In genomic region chr5:88934401-88934800, GRCh38 we compare ENCODE assay signal across 1 cellular context.
TF ChIP-seq lines count a peak whose summit lies in the region.

No MANE protein-coding gene starts in this region.

TF ChIP-seq in K562, 482 proteins besides CTCF, POLR2A, EP300 and RAD21 (continued from another document):
- TF ChIP-seq NR2F6 (CRISPR knock-in tag; IDR thresholded peaks at IDR 0.05) (no peak), ZFP36 (IDR thresholded peaks at IDR 0.05; ENCODE audit: low read depth, low read length, partially characterized antibody) (no peak), MAZ (CRISPR knock-in tag; conservative IDR thresholded peaks at IDR 0.05 in 1 of 2, IDR thresholded peaks at IDR 0.05 in 1 of 2) (0 out of 4 replicates have a peak, but pooled peaks of 1 of the 2 experiments have one; percentile 22), STAG1 (CRISPR knock-in tag; IDR thresholded peaks at IDR 0.05; ENCODE audit: borderline replicate concordance) (no peak), CXXC5 (CRISPR knock-in tag; IDR thresholded peaks at IDR 0.05) (no peak), POU5F1 (IDR thresholded peaks at IDR 0.05; ENCODE audit: borderline replicate concordance, low read depth, low read length, partially characterized antibody) (no peak), NR4A1 (CRISPR knock-in tag; IDR thresholded peaks at IDR 0.05) (no peak), NR4A1 (tag; IDR thresholded peaks at IDR 0.05) (no peak), MYNN (IDR thresholded peaks at IDR 0.05) (no peak), MYNN (CRISPR knock-in tag; IDR thresholded peaks at IDR 0.05) (no peak), NFE2 (IDR thresholded peaks at IDR 0.05; ENCODE audit: low read depth) (no peak), NR1H2 (CRISPR knock-in tag; IDR thresholded peaks at IDR 0.05) (no peak), MXI1 (IDR thresholded peaks at IDR 0.05; ENCODE audit: low read depth, low read length) (no peak), ZNF347 (CRISPR knock-in tag; IDR thresholded peaks at IDR 0.05; ENCODE audit: low read depth) (no peak), TARDBP (IDR thresholded peaks at IDR 0.05) (no peak), AFF4 (CRISPR knock-in tag; IDR thresholded peaks at IDR 0.05) (no peak), CHD4 (IDR thresholded peaks at IDR 0.05; ENCODE audit: insufficient read depth, insufficient replicate concordance, low read depth, low read length, poor library complexity, severe bottlenecking) (no peak), TCF7 (IDR thresholded peaks at IDR 0.05; ENCODE audit: borderline replicate concordance) (no peak), NCOA4 (IDR thresholded peaks at IDR 0.05; ENCODE audit: partially characterized antibody) (no peak), POLR2AphosphoS2 (IDR thresholded peaks at IDR 0.05; ENCODE audit: low read length) (no peak), ARID1B (IDR thresholded peaks at IDR 0.05) (peak; percentile 68), ZNF253 (CRISPR knock-in tag; conservative IDR thresholded peaks at IDR 0.05) (no peak), ZKSCAN8 (CRISPR knock-in tag; IDR thresholded peaks at IDR 0.05) (no peak), STAT6 (CRISPR knock-in tag; IDR thresholded peaks at IDR 0.05) (no peak), ETV5 (CRISPR knock-in tag; IDR thresholded peaks at IDR 0.05; ENCODE audit: low read depth) (no peak), ZEB2 (IDR thresholded peaks at IDR 0.05) (no peak), GMEB1 (CRISPR knock-in tag; IDR thresholded peaks at IDR 0.05) (no peak), MTF1 (CRISPR knock-in tag; IDR thresholded peaks at IDR 0.05; ENCODE audit: borderline replicate concordance) (no peak), DEAF1 (CRISPR knock-in tag; IDR thresholded peaks at IDR 0.05) (no peak), IRF9 (tag; IDR thresholded peaks at IDR 0.05) (no peak), POLR2B (IDR thresholded peaks at IDR 0.05; ENCODE audit: low read depth, partially characterized antibody) (no peak), SMARCA4 (IDR thresholded peaks at IDR 0.05) (0 out of 2 replicates have a peak, but pooled peaks have one; percentile 27), CHD2 (IDR thresholded peaks at IDR 0.05; ENCODE audit: low read depth, low read length) (no peak), ZNF76 (CRISPR knock-in tag; IDR thresholded peaks at IDR 0.05; ENCODE audit: borderline replicate concordance) (no peak), HEY1 (CRISPR knock-in tag; IDR thresholded peaks at IDR 0.05; ENCODE audit: borderline replicate concordance) (no peak), ZNF316 (IDR thresholded peaks at IDR 0.05) (no peak)
- TF ChIP-seq, protein P1, sequence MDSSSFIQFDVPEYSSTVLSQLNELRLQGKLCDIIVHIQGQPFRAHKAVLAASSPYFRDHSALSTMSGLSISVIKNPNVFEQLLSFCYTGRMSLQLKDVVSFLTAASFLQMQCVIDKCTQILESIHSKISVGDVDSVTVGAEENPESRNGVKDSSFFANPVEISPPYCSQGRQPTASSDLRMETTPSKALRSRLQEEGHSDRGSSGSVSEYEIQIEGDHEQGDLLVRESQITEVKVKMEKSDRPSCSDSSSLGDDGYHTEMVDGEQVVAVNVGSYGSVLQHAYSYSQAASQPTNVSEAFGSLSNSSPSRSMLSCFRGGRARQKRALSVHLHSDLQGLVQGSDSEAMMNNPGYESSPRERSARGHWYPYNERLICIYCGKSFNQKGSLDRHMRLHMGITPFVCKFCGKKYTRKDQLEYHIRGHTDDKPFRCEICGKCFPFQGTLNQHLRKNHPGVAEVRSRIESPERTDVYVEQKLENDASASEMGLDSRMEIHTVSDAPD (CRISPR knock-in tag; IDR thresholded peaks at IDR 0.05), result no peak
TF ChIP-seq in K562: peak in this region for 19.
